ENCODE assay signal across 23 cellular contexts in the genomic region with DNA sequence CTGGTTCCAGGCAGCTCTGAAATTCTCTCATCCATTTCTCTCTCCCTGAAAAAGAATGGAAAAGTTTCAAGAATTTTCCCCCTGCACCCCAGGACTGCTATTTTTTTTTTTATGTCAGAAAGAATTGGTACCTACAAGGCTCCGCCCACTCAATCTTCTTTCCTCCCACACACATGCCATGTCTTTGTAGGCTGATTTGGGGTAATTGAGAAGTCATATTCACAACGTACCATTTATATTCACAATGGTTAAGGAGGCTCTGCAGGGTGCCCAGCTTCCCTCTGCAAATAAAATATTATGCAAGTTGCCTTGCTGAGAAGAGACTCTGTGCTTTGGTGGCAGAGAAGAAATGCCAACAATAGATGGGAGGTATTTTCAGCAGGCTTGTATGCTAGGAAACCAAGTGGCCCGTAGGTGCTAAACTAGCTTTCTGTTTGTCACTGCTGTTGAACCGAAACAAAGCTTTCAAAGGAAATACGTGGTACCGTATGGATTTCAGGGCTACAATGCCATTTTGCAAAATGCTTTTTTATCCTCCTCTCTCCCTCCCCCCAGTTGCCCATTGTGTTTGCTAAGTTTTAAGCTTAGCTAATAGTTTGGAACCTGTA.
A peak's percentile ranks its signal among the peaks of the same experiment; 100 is the strongest.
DNase-seq lines count a peak whose midpoint lies in the region; ATAC-seq, FAIRE-seq and TF ChIP-seq lines count a peak whose summit lies in the region.
"Had no signal": no experiment of that assay in that cellular context is flagged by ENCODE, and none has a peak within 500 bp of the region (broad histone marks: within the 10 kb centered on the region; RNA-seq: fewer than 3 reads in every experiment).

No MANE protein-coding gene starts in this region.

- H3K4me1 ChIP-seq in iPS-18a (ENCODE audit: control insufficient read depth, low read depth, low read length) (peaks cover 22% of the 10 kb centered on the region), HepG2 (ENCODE audit: insufficient read depth, low read length) (no peaks in the 10 kb centered on the region)
- H3K4me1 ChIP-seq: A549, SJCRH30 had no signal

- TF ChIP-seq RAD21 in HepG2 (CRISPR knock-in tag; IDR thresholded peaks at IDR 0.05): no peak

- intact Hi-C loops in HepG2 (cut with micrococcal nuclease; ENCODE audit: unreplicated experiment): no loop called here

- H3K27ac ChIP-seq in iPS-18a (ENCODE audit: low read length): no peak overlapping the region
- H3K27ac ChIP-seq in HepG2 (ENCODE audit: extremely low read length, insufficient read depth, low read length): no peak overlapping the region
- H3K27ac ChIP-seq: A549, GM23248, SJCRH30 had no signal

- H3K9me3 ChIP-seq in iPS-18a (ENCODE audit: control insufficient read depth, low read depth, low read length): no peaks in the 10 kb centered on the region
- no peaks in the 10 kb centered on the region for H3K9me3 ChIP-seq in HepG2 (ENCODE audit: low read length)
- H3K9me3 ChIP-seq in T-helper 17 cell (ENCODE audit: control insufficient read depth, low read length, poor library complexity, severe bottlenecking): no peaks in the 10 kb centered on the region
- H3K9me3 ChIP-seq: A549, Caco-2, SJCRH30 had no signal

- no peaks in the 10 kb centered on the region for H3K4me1 Mint-ChIP-seq in T-helper 17 cell
- H3K4me1 Mint-ChIP-seq: IgD-negative memory B cell had no signal

- H3K9ac ChIP-seq in iPS-18a (ENCODE audit: low read length) (no peak overlapping the region), HepG2 (ENCODE audit: insufficient read depth, low read depth, low read length) (no peak overlapping the region)
- H3K9ac ChIP-seq: GM23248 had no signal

- H3K36me3 Mint-ChIP-seq in T-helper 17 cell (ENCODE audit: low read depth): no peaks in the 10 kb centered on the region
- H3K36me3 Mint-ChIP-seq: IgD-negative memory B cell had no signal

- CTCF ChIA-PET in HepG2 (lab: Yijun Ruan, JAX; ENCODE audit: low intra/inter-chr PET ratio, low total read pairs): no interaction called here

- no peaks in the 10 kb centered on the region for H4K20me1 ChIP-seq in HepG2 (ENCODE audit: insufficient read depth, low read length)

- H3K4me3 ChIP-seq in iPS-18a (ENCODE audit: low read length): peak overlapping the region; percentile 21
- H3K4me3 ChIP-seq in HepG2 (replicated peaks in 1 of 3; ENCODE audit: insufficient read depth in 1 of 3, low read depth in 2 of 3, low read length in 3 of 3): no peak overlapping the region
- H3K4me3 ChIP-seq: A549, GM12878, GM23248, SJCRH30 had no signal

- no peak for TF ChIP-seq EP300 in HepG2 (IDR thresholded peaks at IDR 0.05; ENCODE audit: low read depth in 2 of 2, low read length in 2 of 2)
- no peak for TF ChIP-seq EP300 in HepG2 (CRISPR knock-in tag; IDR thresholded peaks at IDR 0.05; ENCODE audit: borderline replicate concordance)

- no TSS peak for BruUV-seq in HepG2 (replicated peaks; lab: Mats Ljungman, UMichigan)

- 14% methylated on average over 6 of the region's 6 CpGs for WGBS in HepG2 (ENCODE audit: low lambda C conversion rate)

- no peak for TF ChIP-seq POLR2A in HepG2 (IDR thresholded peaks at IDR 0.05; ENCODE audit: insufficient read depth in 1 of 2, low read depth in 2 of 2, low read length in 2 of 2)

- no peak overlapping the region for H3K4me2 ChIP-seq in HepG2 (ENCODE audit: low read depth, low read length)
- H3K4me2 ChIP-seq: A549 had no signal

- no peak overlapping the region for H3K27ac Mint-ChIP-seq in T-helper 17 cell
- H3K27ac Mint-ChIP-seq: CD4-positive, alpha-beta T cell; IgD-negative memory B cell had no signal

- in situ Hi-C loops in HepG2 (cut with HindIII; ENCODE audit: extremely low pct_ligation_motif_present, low pct_unique_long_range_greater_than_20kb): no loop called here

- H3K4me3 Mint-ChIP-seq in T-helper 17 cell: no peak overlapping the region
- H3K4me3 Mint-ChIP-seq: CD4-positive, alpha-beta T cell; IgD-negative memory B cell had no signal

- H3K27me3 ChIP-seq in iPS-18a (ENCODE audit: control insufficient read depth, insufficient read depth, low read length) (no peaks in the 10 kb centered on the region), HepG2 (ENCODE audit: control insufficient read depth in 1 of 2, insufficient read depth in 2 of 2, low read length in 2 of 2) (peaks cover 0 to 8% of the 10 kb centered on the region in 2 experiments; a peak in 1 of 5 replicates)
- H3K27me3 ChIP-seq: SJCRH30 had no signal

- H2AFZ ChIP-seq in HepG2 (ENCODE audit: low read length): no peak overlapping the region
- H2AFZ ChIP-seq: GM23248 had no signal

- H3K79me2 ChIP-seq in HepG2 (ENCODE audit: insufficient read depth, low read length): no peaks in the 10 kb centered on the region

- no peak for FAIRE-seq in HepG2 (lab: Jason Lieb, UNC)
- FAIRE-seq: A549, GM12878, HTR-8/SVneo, RCC 7860 had no signal

- H3K27me3 Mint-ChIP-seq in T-helper 17 cell: peaks cover 28% of the 10 kb centered on the region

- no peak for ATAC-seq in GM18517 (IDR thresholded peaks at IDR 0.05; ENCODE audit: unreplicated experiment)
- no peak for ATAC-seq in HepG2
- no peak for ATAC-seq in T-helper 17 cell
- ATAC-seq: A549, GM12878, HCT116 had no signal

- POLR2A ChIA-PET in HepG2 (lab: Yijun Ruan, JAX): no interaction called here

- no peak for TF ChIP-seq CTCF in HepG2 (CRISPR knock-in tag; IDR thresholded peaks at IDR 0.05)

- DNase-seq in NCI-H345 (lab: John Stamatoyannopoulos, UW): peak; percentile 14
- DNase-seq in NCI-H345 treated with DMSO at 0.1 percent for 48 hours (lab: John Stamatoyannopoulos, UW; ENCODE audit: unreplicated experiment): no peak
- DNase-seq in NCI-H69 (lab: John Stamatoyannopoulos, UW): peak; percentile 49
- no peak for DNase-seq in HepG2 (ENCODE audit: low spot score)
- DNase-seq in T-helper 17 cell: no peak
- DNase-seq: Caco-2; CD4-positive, alpha-beta T cell; DND-41; GM23248; NCI-H1105; NCI-H1694; NCI-H226; NCI-H524 treated with DMSO at 0.1 percent for 48 hours; OCI-M1; SJCRH30 had no signal

- no peaks in the 10 kb centered on the region for H3K36me3 ChIP-seq in iPS-18a (ENCODE audit: control insufficient read depth, low read depth, low read length)
- H3K36me3 ChIP-seq in HepG2 (replicated peaks in 1 of 2; ENCODE audit: control insufficient read depth in 1 of 2, insufficient read depth in 2 of 2, low read length in 2 of 2): no peaks in the 10 kb centered on the region
- H3K36me3 ChIP-seq: SJCRH30 had no signal

TF ChIP-seq in HepG2, 621 proteins besides CTCF, POLR2A, EP300 and RAD21:
- no peak for TF ChIP-seq ZFP1 (CRISPR knock-in tag; IDR thresholded peaks at IDR 0.05)
- TF ChIP-seq ZNF772 (CRISPR knock-in tag; IDR thresholded peaks at IDR 0.05): no peak
- TF ChIP-seq AGO1 (IDR thresholded peaks at IDR 0.05; ENCODE audit: low read depth, low read length, poor library complexity, severe bottlenecking): no peak
- no peak for TF ChIP-seq MED1 (CRISPR knock-in tag; IDR thresholded peaks at IDR 0.05)
- no peak for TF ChIP-seq ZSCAN30 (CRISPR knock-in tag; IDR thresholded peaks at IDR 0.05)

Comparison
In these comparisons a context has a peak if more than half of its experiments do, and no peak if none do; other contexts are left out.
1. DNase-seq: peak in NCI-H345 (single experiment) and NCI-H69 (single experiment); none in NCI-H345 treated with DMSO at 0.1 percent for 48 hours (single experiment), HepG2 (single experiment) and T-helper 17 cell (0 of 3).